In the genomic region with DNA sequence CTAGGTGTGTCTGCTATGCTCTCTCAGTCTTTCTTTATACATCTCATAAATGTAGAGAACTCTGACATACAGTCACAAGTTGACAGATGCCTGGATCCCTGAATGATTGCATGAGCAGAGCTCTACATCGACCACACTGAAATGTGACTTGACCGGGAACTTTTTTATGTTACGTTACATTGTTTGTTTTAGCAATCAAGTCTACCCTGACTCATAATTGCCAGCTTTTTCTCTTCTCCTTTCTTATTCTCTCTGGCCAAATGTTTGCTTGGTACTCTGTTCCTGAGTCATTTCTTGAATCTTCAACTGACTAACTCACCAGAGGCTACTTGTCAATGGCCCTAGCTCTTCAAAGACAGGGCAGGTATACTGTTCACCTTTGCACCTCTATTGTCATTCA, we compare ENCODE assay signal across 9 cellular contexts.
DNase-seq lines count a peak whose midpoint lies in the region; ATAC-seq and TF ChIP-seq lines count a peak whose summit lies in the region.
"Had no signal": no experiment of that assay in that cellular context is flagged by ENCODE, and none has a peak within 500 bp of the region (broad histone marks: within the 10 kb centered on the region; RNA-seq: fewer than 3 reads in every experiment).

No MANE protein-coding gene starts in this region.

- intact Hi-C loops in activated T-helper 1 cell treated with anti-CD3 and anti-CD28 coated beads, Interleukin-12 subunit alpha, Interleukin-12 subunit beta, Interleukin-2, Interleukin-4 antibody, amounts not matched to agents 30 ng/mL and 10 ng/mL and 1 ng/mL, durations not matched to agents 14 hours and 24 hours and 36 hours (cut with micrococcal nuclease) = loop anchor here (1.0 kb wide), 1 partner anchor 100 kb away; no protein-coding TSS in a partner anchor

- H3K4me1 Mint-ChIP-seq in activated T-helper 1 cell treated with anti-CD3 and anti-CD28 coated beads, Interleukin-12 subunit alpha, Interleukin-12 subunit beta, Interleukin-2, Interleukin-4 antibody, amounts not matched to agents 30 ng/mL and 10 ng/mL and 1 ng/mL, durations not matched to agents 14 hours and 24 hours and 36 hours (ENCODE audit: low read depth) = peaks cover 31% of the 10 kb centered on the region

- DNase-seq in AG10803 (ENCODE audit: low read depth) = peak; percentile 13
- DNase-seq in activated T-helper 1 cell treated with anti-CD3 and anti-CD28 coated beads, Interleukin-12 subunit alpha, Interleukin-12 subunit beta, Interleukin-2, Interleukin-4 antibody, amounts not matched to agents 30 ng/mL and 10 ng/mL and 1 ng/mL, durations not matched to agents 14 hours and 24 hours and 36 hours (ENCODE audit: low spot score) = no peak
- no peak for DNase-seq in hypothalamus (lab: John Stamatoyannopoulos, UW)
- DNase-seq in NCI-H187 (lab: John Stamatoyannopoulos, UW) = no peak
- DNase-seq in NCI-H1694 (lab: John Stamatoyannopoulos, UW) = no peak
- no peak for DNase-seq in NCI-H446 treated with DMSO at 0.1 percent for 48 hours (lab: John Stamatoyannopoulos, UW)
- DNase-seq: cortex of kidney had no signal

- H3K4me3 ChIP-seq in AG10803 (ENCODE audit: low read length) = no peak overlapping the region

- no peak overlapping the region for H3K4me3 Mint-ChIP-seq in activated T-helper 1 cell treated with anti-CD3 and anti-CD28 coated beads, Interleukin-12 subunit alpha, Interleukin-12 subunit beta, Interleukin-2, Interleukin-4 antibody, amounts not matched to agents 30 ng/mL and 10 ng/mL and 1 ng/mL, durations not matched to agents 14 hours and 24 hours and 36 hours

- peak overlapping the region; percentile 30 for H3K27ac Mint-ChIP-seq in activated T-helper 1 cell treated with anti-CD3 and anti-CD28 coated beads, Interleukin-12 subunit alpha, Interleukin-12 subunit beta, Interleukin-2, Interleukin-4 antibody, amounts not matched to agents 30 ng/mL and 10 ng/mL and 1 ng/mL, durations not matched to agents 14 hours and 24 hours and 36 hours

- ATAC-seq in GM19023 (IDR thresholded peaks at IDR 0.05; ENCODE audit: unreplicated experiment) = peak; percentile 58
- ATAC-seq in HG03066 (IDR thresholded peaks at IDR 0.05; ENCODE audit: low read depth, unreplicated experiment) = peak; percentile 50

- H3K27me3 Mint-ChIP-seq in activated T-helper 1 cell treated with anti-CD3 and anti-CD28 coated beads, Interleukin-12 subunit alpha, Interleukin-12 subunit beta, Interleukin-2, Interleukin-4 antibody, amounts not matched to agents 30 ng/mL and 10 ng/mL and 1 ng/mL, durations not matched to agents 14 hours and 24 hours and 36 hours (ENCODE audit: insufficient read depth) = no peaks in the 10 kb centered on the region

- TF ChIP-seq CTCF in AG10803 (conservative IDR thresholded peaks at IDR 0.05; ENCODE audit: low read length) = no peak

- peaks cover 4% of the 10 kb centered on the region for H3K36me3 Mint-ChIP-seq in activated T-helper 1 cell treated with anti-CD3 and anti-CD28 coated beads, Interleukin-12 subunit alpha, Interleukin-12 subunit beta, Interleukin-2, Interleukin-4 antibody, amounts not matched to agents 30 ng/mL and 10 ng/mL and 1 ng/mL, durations not matched to agents 14 hours and 24 hours and 36 hours (ENCODE audit: low read depth)

- peaks cover 4% of the 10 kb centered on the region for H3K9me3 Mint-ChIP-seq in activated T-helper 1 cell treated with anti-CD3 and anti-CD28 coated beads, Interleukin-12 subunit alpha, Interleukin-12 subunit beta, Interleukin-2, Interleukin-4 antibody, amounts not matched to agents 30 ng/mL and 10 ng/mL and 1 ng/mL, durations not matched to agents 14 hours and 24 hours and 36 hours
